ENCODE assay signal across 9 cellular contexts in the genomic region with DNA sequence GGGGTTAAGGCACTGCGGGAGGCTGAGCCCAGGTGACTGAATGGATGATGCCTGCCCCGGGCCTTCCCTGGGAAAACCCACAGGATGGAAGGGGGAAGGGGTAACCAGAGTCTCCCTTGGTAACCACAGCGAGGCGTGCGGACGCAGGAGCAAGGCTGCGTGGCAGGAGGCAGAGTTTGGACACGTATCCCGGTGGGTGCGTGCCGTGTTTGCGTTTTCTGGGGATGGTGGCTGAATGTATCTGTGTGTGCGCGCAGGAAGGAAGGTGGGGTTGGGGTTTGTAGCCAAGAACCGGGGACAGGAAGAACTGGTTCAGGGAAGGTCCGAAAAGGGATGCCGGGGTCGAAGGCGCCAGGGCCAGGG. TPM values are rescaled to one million over a fixed set of nuclear protein-coding genes. Genes with fewer than 3 reads are reported as not detected.
DNase-seq lines count a peak whose midpoint lies in the region; ATAC-seq lines count a peak whose summit lies in the region.
"Had no signal": no experiment of that assay in that cellular context is flagged by ENCODE, and none has a peak within 500 bp of the region (broad histone marks: within the 10 kb centered on the region; RNA-seq: fewer than 3 reads in every experiment).

No MANE protein-coding gene starts in this region.

- intact Hi-C loops in activated CD4-positive, alpha-beta T cell treated with anti-CD3 and anti-CD28 coated beads, Interleukin-2, amount 10 ng/mL, durations not matched to agents 24 days and 14 days (cut with micrococcal nuclease), result loop anchor here (5.0 kb wide), 3 partner anchors 96 to 264 kb away; partner anchors contain the start of gene CMTR1

- H3K9ac ChIP-seq in subcutaneous abdominal adipose tissue (ENCODE audit: low read length in 5 of 5), result peak overlapping the region in 2 of 5 donors; percentile 12 to 66

- peaks cover 12 to 41% (median 27%) of the 10 kb centered on the region in 5 donors for H3K27me3 ChIP-seq in subcutaneous abdominal adipose tissue (ENCODE audit: control insufficient read depth in 5 of 5, insufficient read depth in 4 of 5, low read length in 5 of 5)

- no peaks in the 10 kb centered on the region for H3K36me3 ChIP-seq in subcutaneous abdominal adipose tissue (ENCODE audit: control insufficient read depth in 5 of 5, insufficient read depth in 5 of 5, low read length in 5 of 5)
- H3K36me3 ChIP-seq: gastroesophageal sphincter had no signal

- H3K27ac Mint-ChIP-seq in activated CD4-positive, alpha-beta T cell treated with anti-CD3 and anti-CD28 coated beads, Interleukin-2, amount 10 ng/mL, durations not matched to agents 24 days and 14 days, result peak overlapping the region; percentile 72
- H3K27ac Mint-ChIP-seq in activated T-helper 17 cell treated with anti-CD3 and anti-CD28 coated beads, Interleukin-2, amount 50 U/mL, for 72 hours, result no peak overlapping the region

- no peak overlapping the region for H3K27ac ChIP-seq in subcutaneous abdominal adipose tissue (ENCODE audit: low read depth, low read length)

- peaks cover 60% of the 10 kb centered on the region for H3K27me3 Mint-ChIP-seq in activated CD4-positive, alpha-beta T cell treated with anti-CD3 and anti-CD28 coated beads, Interleukin-2, amount 10 ng/mL, durations not matched to agents 24 days and 14 days
- peaks cover 35% of the 10 kb centered on the region for H3K27me3 Mint-ChIP-seq in activated T-helper 17 cell treated with anti-CD3 and anti-CD28 coated beads, Interleukin-2, amount 50 U/mL, for 72 hours

- no peaks in the 10 kb centered on the region for H3K9me3 ChIP-seq in subcutaneous abdominal adipose tissue (ENCODE audit: control insufficient read depth in 5 of 5, low read length in 5 of 5)
- H3K9me3 ChIP-seq: gastroesophageal sphincter had no signal

- H3K36me3 Mint-ChIP-seq in activated CD4-positive, alpha-beta T cell treated with anti-CD3 and anti-CD28 coated beads, Interleukin-2, amount 10 ng/mL, durations not matched to agents 24 days and 14 days (ENCODE audit: low read depth), result peaks cover 4% of the 10 kb centered on the region
- H3K36me3 Mint-ChIP-seq in activated T-helper 17 cell treated with anti-CD3 and anti-CD28 coated beads, Interleukin-2, amount 50 U/mL, for 72 hours (ENCODE audit: low read depth), result no peaks in the 10 kb centered on the region

- H3K4me1 ChIP-seq in subcutaneous abdominal adipose tissue (ENCODE audit: control insufficient read depth in 5 of 5, insufficient read depth in 5 of 5, low read length in 5 of 5), result peaks cover 0 to 47% (median 30%) of the 10 kb centered on the region in 5 donors

- no peak for ATAC-seq in activated T-helper 17 cell treated with anti-CD3 and anti-CD28 coated beads, Interleukin-2, amount 50 U/mL, for 72 hours (replicated peaks)
- no peak for ATAC-seq in GM21619 (IDR thresholded peaks at IDR 0.05; ENCODE audit: unreplicated experiment)
- ATAC-seq: gastroesophageal sphincter had no signal

- peak overlapping the region; percentile 88 for H3K4me3 Mint-ChIP-seq in activated CD4-positive, alpha-beta T cell treated with anti-CD3 and anti-CD28 coated beads, Interleukin-2, amount 10 ng/mL, durations not matched to agents 24 days and 14 days
- peak overlapping the region; percentile 78 for H3K4me3 Mint-ChIP-seq in activated T-helper 17 cell treated with anti-CD3 and anti-CD28 coated beads, Interleukin-2, amount 50 U/mL, for 72 hours

- no peak for DNase-seq in activated CD4-positive, alpha-beta T cell treated with anti-CD3 and anti-CD28 coated beads, Interleukin-2, amount 10 ng/mL, durations not matched to agents 24 days and 14 days
- DNase-seq in activated CD4-positive, alpha-beta T cell treated with anti-CD3 and anti-CD28 coated beads, Interleukin-2, amount 50 U/mL, for 1 hour, result no peak
- DNase-seq in iris pigment epithelial cell (ENCODE audit: low read depth) (peak; percentile 20), NOMO-1 treated with DMSO at 0.1 percent for 48 hours (lab: John Stamatoyannopoulos, UW; ENCODE audit: unreplicated experiment) (no peak), GM19240 (ENCODE audit: insufficient read length, low spot score) (no peak)

- no peaks in the 10 kb centered on the region for H3K9me3 Mint-ChIP-seq in activated CD4-positive, alpha-beta T cell treated with anti-CD3 and anti-CD28 coated beads, Interleukin-2, amount 10 ng/mL, durations not matched to agents 24 days and 14 days
- H3K9me3 Mint-ChIP-seq in activated T-helper 17 cell treated with anti-CD3 and anti-CD28 coated beads, Interleukin-2, amount 50 U/mL, for 72 hours, result no peaks in the 10 kb centered on the region

- H3K4me3 ChIP-seq in subcutaneous abdominal adipose tissue (ENCODE audit: low read depth in 1 of 5, low read length in 5 of 5), result peak overlapping the region; percentile 32 to 84 (median 81)

- peaks cover 30% of the 10 kb centered on the region for H3K4me1 Mint-ChIP-seq in activated CD4-positive, alpha-beta T cell treated with anti-CD3 and anti-CD28 coated beads, Interleukin-2, amount 10 ng/mL, durations not matched to agents 24 days and 14 days
- H3K4me1 Mint-ChIP-seq in activated T-helper 17 cell treated with anti-CD3 and anti-CD28 coated beads, Interleukin-2, amount 50 U/mL, for 72 hours, result peaks cover 10% of the 10 kb centered on the region

RNA-seq across cellular contexts. Expression of gene MDGA1, which starts 1.8 kb away (rescaled TPM):
- 2.6 and 2.8 TPM in 2 replicates for total RNA-seq in activated CD4-positive, alpha-beta T cell treated with anti-CD3 and anti-CD28 coated beads, Interleukin-2, amount 10 ng/mL, durations not matched to agents 24 days and 14 days
- 1 to 10 TPM in 1 of 2 donors, under 1 TPM in 1; 0.32 to 3.0 TPM for total RNA-seq in activated T-helper 17 cell treated with anti-CD3 and anti-CD28 coated beads, Interleukin-2, amount 50 U/mL, for 72 hours
